In the genomic region with DNA sequence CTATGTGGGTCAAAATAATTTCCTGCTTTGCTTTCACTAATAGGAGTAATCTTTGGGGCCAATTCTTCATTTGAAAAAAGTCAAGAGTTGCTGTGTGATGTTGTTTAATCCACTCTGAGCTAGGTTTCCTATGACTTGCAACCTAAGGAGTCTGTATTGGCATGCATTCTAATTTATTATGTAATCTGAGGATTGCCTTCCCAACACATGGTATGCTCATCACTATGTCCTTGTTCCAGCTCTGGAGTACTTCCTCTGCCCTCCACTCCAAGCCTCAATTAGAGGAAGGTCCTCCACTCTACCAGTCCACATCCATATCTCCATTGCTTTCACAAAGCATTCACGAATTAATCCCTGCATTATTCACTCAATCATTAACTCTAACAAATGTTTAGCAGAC, we compare ENCODE assay signal across 14 cellular contexts.
"Had no signal": no experiment of that assay in that cellular context is flagged by ENCODE, and none has a peak within 500 bp of the region (broad histone marks: within the 10 kb centered on the region; RNA-seq: fewer than 3 reads in every experiment).

No MANE protein-coding gene starts in this region.

- H3K36me3 Mint-ChIP-seq: mesothelial cell of epicardium had no signal

- H3K4me3 Mint-ChIP-seq: activated naive CD4-positive, alpha-beta T cell treated with anti-CD3 and anti-CD28 coated beads for 36 hours; activated naive CD8-positive, alpha-beta T cell treated with anti-CD3 and anti-CD28 coated beads, Interleukin-2, amount 50 U/mL, for 24 hours; activated T-helper 17 cell treated with anti-CD3 and anti-CD28 coated beads, Interleukin-2, amount 50 U/mL, for 72 hours; endodermal cell; mesothelial cell of epicardium had no signal

- H3K27ac Mint-ChIP-seq: activated naive CD4-positive, alpha-beta T cell treated with anti-CD3 and anti-CD28 coated beads for 36 hours; activated naive CD8-positive, alpha-beta T cell treated with anti-CD3 and anti-CD28 coated beads, Interleukin-2, amount 50 U/mL, for 24 hours; activated T-helper 17 cell treated with anti-CD3 and anti-CD28 coated beads, Interleukin-2, amount 50 U/mL, for 72 hours; endodermal cell; mesothelial cell of epicardium had no signal

- H3K4me3 ChIP-seq: breast epithelium, dorsolateral prefrontal cortex, lower lobe of right lung, ovary, sigmoid colon, thoracic aorta had no signal

- DNase-seq: activated CD4-positive, alpha-beta T cell treated with anti-CD3 and anti-CD28 coated beads, Interleukin-2, amount 50 U/mL, for 48 hours; activated naive CD4-positive, alpha-beta T cell treated with anti-CD3 and anti-CD28 coated beads for 36 hours; activated naive CD8-positive, alpha-beta T cell treated with anti-CD3 and anti-CD28 coated beads, Interleukin-2, amount 50 U/mL, for 24 hours; aorta; dorsolateral prefrontal cortex; endodermal cell; lower lobe of right lung; ovary; sigmoid colon; stimulated activated CD4-positive, alpha-beta T cell treated with anti-CD3 and anti-CD28 coated beads, Interleukin-2, amount 100 ng/mL, for 24 hours had no signal

- H3K9me3 Mint-ChIP-seq: activated naive CD4-positive, alpha-beta T cell treated with anti-CD3 and anti-CD28 coated beads for 36 hours; activated naive CD8-positive, alpha-beta T cell treated with anti-CD3 and anti-CD28 coated beads, Interleukin-2, amount 50 U/mL, for 24 hours; endodermal cell; mesothelial cell of epicardium had no signal

- H3K36me3 ChIP-seq: breast epithelium, lower lobe of right lung, ovary, sigmoid colon, thoracic aorta had no signal

- H3K27me3 ChIP-seq: breast epithelium, dorsolateral prefrontal cortex, ovary, sigmoid colon had no signal

- H3K9me3 ChIP-seq: breast epithelium, lower lobe of right lung, ovary, sigmoid colon, thoracic aorta had no signal

- H3K27ac ChIP-seq: breast epithelium, lower lobe of right lung, ovary, sigmoid colon had no signal

- H3K4me1 ChIP-seq: breast epithelium had no signal

- H3K27me3 Mint-ChIP-seq: activated naive CD8-positive, alpha-beta T cell treated with anti-CD3 and anti-CD28 coated beads, Interleukin-2, amount 50 U/mL, for 24 hours; activated T-helper 17 cell treated with anti-CD3 and anti-CD28 coated beads, Interleukin-2, amount 50 U/mL, for 72 hours had no signal

- ATAC-seq: activated naive CD8-positive, alpha-beta T cell treated with anti-CD3 and anti-CD28 coated beads, Interleukin-2, amount 50 U/mL, for 24 hours; activated T-helper 17 cell treated with anti-CD3 and anti-CD28 coated beads, Interleukin-2, amount 50 U/mL, for 72 hours; lower lobe of right lung had no signal
